Comparison of ENCODE assay signal across 33 cellular contexts in genomic region chr20:62268228-62268900, GRCh38. TPM values are rescaled to one million over a fixed set of nuclear protein-coding genes. Genes with fewer than 3 reads are reported as not detected.
"Had no signal": no experiment of that assay in that cellular context is flagged by ENCODE, and none has a peak within 500 bp of the region (broad histone marks: within the 10 kb centered on the region; RNA-seq: fewer than 3 reads in every experiment).

No MANE protein-coding gene starts in this region.

- ATAC-seq: activated CD4-positive, alpha-beta T cell treated with anti-CD3 and anti-CD28 coated beads for 36 hours; activated CD8-positive, alpha-beta memory T cell treated with anti-CD3 and anti-CD28 coated beads, Interleukin-2, amount 10 ng/mL, durations not matched to agents 7 days and 5 days; activated CD8-positive, alpha-beta T cell treated with anti-CD3 and anti-CD28 coated beads, Interleukin-2, amount 10 ng/mL, durations not matched to agents 7 days and 5 days; activated naive CD8-positive, alpha-beta T cell treated with anti-CD3 and anti-CD28 coated beads, Interleukin-2, amount 50 U/mL, for 24 hours; body of pancreas had no signal

- H3K4me3 ChIP-seq: adrenal gland, body of pancreas, colonic mucosa, esophagus squamous epithelium had no signal

- H3K4me1 ChIP-seq: body of pancreas, colonic mucosa had no signal

- H3K27me3 ChIP-seq: adrenal gland, body of pancreas, colonic mucosa, esophagus squamous epithelium had no signal

- H3K9me3 ChIP-seq: adrenal gland, body of pancreas, colonic mucosa, esophagus squamous epithelium had no signal

- H3K27ac ChIP-seq: body of pancreas, colonic mucosa, epithelial cell of prostate, esophagus squamous epithelium had no signal

- DNase-seq: activated CD4-positive, alpha-beta memory T cell treated with anti-CD3 and anti-CD28 coated beads for 36 hours; activated CD4-positive, alpha-beta T cell treated with anti-CD3 and anti-CD28 coated beads for 36 hours; activated CD4-positive, alpha-beta T cell treated with anti-CD3 and anti-CD28 coated beads, Interleukin-2, amount 10 ng/mL, durations not matched to agents 24 days and 14 days; activated CD4-positive, CD25-positive, alpha-beta regulatory T cell; activated CD4-positive, CD25-positive, alpha-beta regulatory T cell treated with anti-CD3 and anti-CD28 coated beads, Interleukin-2, amount 50 U/mL, for 72 hours; activated CD8-positive, alpha-beta memory T cell treated with anti-CD3 and anti-CD28 coated beads, Interleukin-2, amount 10 ng/mL, durations not matched to agents 7 days and 5 days; activated CD8-positive, alpha-beta memory T cell treated with anti-CD3 and anti-CD28 coated beads, Interleukin-2, amount 50 U/mL, for 4 hours; activated CD8-positive, alpha-beta T cell treated with anti-CD3 and anti-CD28 coated beads, Interleukin-2, amount 10 ng/mL, durations not matched to agents 7 days and 5 days; activated effector memory CD4-positive, alpha-beta T cell treated with anti-CD3 and anti-CD28 coated beads, Interleukin-2, amount 50 U/mL, for 16 hours; activated naive CD4-positive, alpha-beta T cell treated with anti-CD3 and anti-CD28 coated beads for 36 hours; activated naive CD8-positive, alpha-beta T cell treated with anti-CD3 and anti-CD28 coated beads for 36 hours; activated naive CD8-positive, alpha-beta T cell treated with anti-CD3 and anti-CD28 coated beads, Interleukin-2, amount 50 U/mL, for 24 hours; activated T-cell treated with anti-CD3 and anti-CD28 coated beads, Interleukin-2, amount 50 U/mL, for 1 hour; activated T-cell treated with anti-CD3 and anti-CD28 coated beads, Interleukin-2, amount 50 U/mL, for 48 hours; aorta; body of pancreas; central memory CD4-positive, alpha-beta T cell; cerebellar nuclear complex; colonic mucosa; effector CD8-positive, alpha-beta T cell; esophagus squamous epithelium; foreskin melanocyte; T-helper 2 cell had no signal

RNA-seq across cellular contexts. Expression of gene HRH3, which starts 48.3 kb away (rescaled TPM):
- total RNA-seq: activated CD4-positive, alpha-beta memory T cell treated with anti-CD3 and anti-CD28 coated beads for 36 hours; activated CD4-positive, alpha-beta T cell treated with anti-CD3 and anti-CD28 coated beads for 36 hours; activated CD4-positive, alpha-beta T cell treated with anti-CD3 and anti-CD28 coated beads, Interleukin-2, amount 10 ng/mL, durations not matched to agents 24 days and 14 days; activated CD8-positive, alpha-beta memory T cell treated with anti-CD3 and anti-CD28 coated beads for 36 hours; activated CD8-positive, alpha-beta memory T cell treated with anti-CD3 and anti-CD28 coated beads, Interleukin-2, amount 10 ng/mL, durations not matched to agents 7 days and 5 days; activated CD8-positive, alpha-beta T cell treated with anti-CD3 and anti-CD28 coated beads, Interleukin-2, amount 10 ng/mL, durations not matched to agents 7 days and 5 days; activated naive CD4-positive, alpha-beta T cell treated with anti-CD3 and anti-CD28 coated beads for 36 hours; activated naive CD8-positive, alpha-beta T cell treated with anti-CD3 and anti-CD28 coated beads for 36 hours; activated T-helper 1 cell treated with anti-CD3 and anti-CD28 coated beads, Interleukin-12 subunit alpha, Interleukin-12 subunit beta, Interleukin-2, Interleukin-4 antibody, amounts not matched to agents 30 ng/mL and 10 ng/mL and 1 ng/mL, durations not matched to agents 14 hours and 24 hours and 36 hours; activated T-helper 2 cell treated with anti-CD3 and anti-CD28 coated beads, Interferon-gamma antibody, Interleukin-2, Interleukin-4, amounts not matched to agents 10 μg/mL and 5 μg/mL and 100 μg/mL, durations not matched to agents 14 hours and 24 hours and 36 hours; aorta; colonic mucosa; dermis microvascular lymphatic vessel endothelial cell; endothelial cell of umbilical vein; esophagus squamous epithelium; fibroblast of lung; fibroblast of villous mesenchyme; T-helper 1 cell treated with Interleukin-12 subunit alpha and Interleukin-12 subunit beta and Interleukin-4 antibody, amounts not matched to agents 30 ng/mL and 1 ng/mL, for 36 hours had no signal
- polyA plus RNA-seq: aorta, endothelial cell of umbilical vein, fibroblast of lung had no signal
